In genomic region chr9:77830618-77831285, GRCh38 we compare ENCODE assay signal across 13 cellular contexts.
"Had no signal": no experiment of that assay in that cellular context is flagged by ENCODE, and none has a peak within 500 bp of the region (broad histone marks: within the 10 kb centered on the region; RNA-seq: fewer than 3 reads in every experiment).

No MANE protein-coding gene starts in this region.

- H3K27me3 Mint-ChIP-seq: activated naive CD8-positive, alpha-beta T cell treated with anti-CD3 and anti-CD28 coated beads, Interleukin-2, amount 50 U/mL, for 24 hours; activated T-helper 17 cell treated with anti-CD3 and anti-CD28 coated beads, Interleukin-2, amount 50 U/mL, for 72 hours had no signal

- H3K9me3 Mint-ChIP-seq: activated naive CD4-positive, alpha-beta T cell treated with anti-CD3 and anti-CD28 coated beads for 36 hours; activated naive CD8-positive, alpha-beta T cell treated with anti-CD3 and anti-CD28 coated beads, Interleukin-2, amount 50 U/mL, for 24 hours; activated T-helper 17 cell treated with anti-CD3 and anti-CD28 coated beads, Interleukin-2, amount 50 U/mL, for 72 hours; neural crest cell had no signal

- FAIRE-seq: endometrium had no signal

- H3K4me3 Mint-ChIP-seq: activated naive CD4-positive, alpha-beta T cell treated with anti-CD3 and anti-CD28 coated beads for 36 hours; activated naive CD8-positive, alpha-beta T cell treated with anti-CD3 and anti-CD28 coated beads, Interleukin-2, amount 50 U/mL, for 24 hours; activated T-helper 17 cell treated with anti-CD3 and anti-CD28 coated beads, Interleukin-2, amount 50 U/mL, for 72 hours; neural crest cell had no signal

- DNase-seq: activated CD4-positive, alpha-beta T cell treated with anti-CD3 and anti-CD28 coated beads, Interleukin-2, amount 50 U/mL, for 1 hour; activated naive CD4-positive, alpha-beta T cell treated with anti-CD3 and anti-CD28 coated beads for 36 hours; activated naive CD8-positive, alpha-beta T cell treated with anti-CD3 and anti-CD28 coated beads, Interleukin-2, amount 50 U/mL, for 24 hours; activated T-cell treated with anti-CD3 and anti-CD28 coated beads for 4 hours; foreskin melanocyte; left colon; lower lobe of right lung; spleen; upper lobe of right lung had no signal

- ATAC-seq: activated naive CD8-positive, alpha-beta T cell treated with anti-CD3 and anti-CD28 coated beads, Interleukin-2, amount 50 U/mL, for 24 hours; activated T-helper 17 cell treated with anti-CD3 and anti-CD28 coated beads, Interleukin-2, amount 50 U/mL, for 72 hours; left colon; lower lobe of right lung; sciatic nerve; upper lobe of right lung had no signal

- H3K27ac Mint-ChIP-seq: activated naive CD4-positive, alpha-beta T cell treated with anti-CD3 and anti-CD28 coated beads for 36 hours; activated naive CD8-positive, alpha-beta T cell treated with anti-CD3 and anti-CD28 coated beads, Interleukin-2, amount 50 U/mL, for 24 hours; activated T-helper 17 cell treated with anti-CD3 and anti-CD28 coated beads, Interleukin-2, amount 50 U/mL, for 72 hours had no signal
